In the genomic region with DNA sequence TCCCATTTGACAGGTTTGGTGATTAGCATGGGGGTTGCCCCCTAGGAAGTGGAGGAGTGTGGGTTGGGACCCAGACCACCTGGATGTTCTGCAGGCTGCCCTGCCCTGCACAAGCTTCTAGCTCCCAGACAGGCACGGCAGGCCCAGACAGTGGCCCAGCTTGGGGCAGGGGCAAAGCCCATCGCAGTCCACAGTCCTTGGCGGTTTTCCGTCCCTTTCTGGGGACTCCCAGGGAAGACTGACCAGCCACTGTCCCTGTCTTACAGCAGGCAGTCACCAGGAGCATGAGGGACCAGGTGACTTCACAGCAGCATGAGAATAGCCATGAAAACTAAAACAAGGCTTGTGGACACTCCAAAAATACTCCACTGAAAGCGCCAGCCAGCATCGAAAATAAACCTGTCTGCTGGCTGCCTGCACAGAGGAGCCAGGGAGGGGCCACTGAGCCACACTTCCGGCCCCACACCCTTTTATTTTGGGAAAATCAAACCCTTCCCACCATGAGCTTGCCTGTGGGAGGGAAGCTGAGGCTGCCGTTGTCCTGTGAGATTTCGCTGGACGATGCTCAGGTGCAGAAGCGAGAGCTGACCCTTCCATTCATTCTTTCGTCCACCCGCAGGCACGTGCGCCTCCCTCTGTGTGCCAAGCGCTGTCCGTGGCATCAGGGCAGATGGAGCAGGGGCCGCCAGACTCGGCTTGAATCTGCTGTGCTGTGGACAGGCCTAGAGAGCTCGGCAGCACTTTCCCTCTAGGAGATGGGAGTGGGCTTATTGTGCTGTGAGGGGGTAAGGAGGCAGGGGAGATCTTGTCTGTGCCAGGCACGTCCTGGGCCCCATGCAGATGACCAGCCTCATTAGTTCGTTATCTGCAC, we compare ENCODE assay signal across 14 cellular contexts.
"Had no signal": no experiment of that assay in that cellular context is flagged by ENCODE, and none has a peak within 500 bp of the region (broad histone marks: within the 10 kb centered on the region; RNA-seq: fewer than 3 reads in every experiment).

No MANE protein-coding gene starts in this region.

- H3K36me3 Mint-ChIP-seq: activated naive CD8-positive, alpha-beta T cell treated with anti-CD3 and anti-CD28 coated beads for 36 hours; mesothelial cell of epicardium had no signal

- H3K4me1 Mint-ChIP-seq: activated naive CD8-positive, alpha-beta T cell treated with anti-CD3 and anti-CD28 coated beads for 36 hours; mesothelial cell of epicardium; neural crest cell had no signal

- H3K4me1 ChIP-seq: breast epithelium had no signal

- H3K27me3 ChIP-seq: breast epithelium, colonic mucosa, ovary, tibial artery had no signal

- DNase-seq: activated effector memory CD4-positive, alpha-beta T cell treated with anti-CD3 and anti-CD28 coated beads, Interleukin-2, amount 50 U/mL, for 16 hours; activated naive CD8-positive, alpha-beta T cell treated with anti-CD3 and anti-CD28 coated beads for 36 hours; activated T-cell treated with anti-CD3 and anti-CD28 coated beads, Interleukin-2, amount 50 U/mL, for 24 hours; colonic mucosa; foreskin melanocyte; ovary; retina; tibial artery had no signal

- H3K36me3 ChIP-seq: breast epithelium, colonic mucosa, ovary, tibial artery had no signal

- H3K4me3 ChIP-seq: breast epithelium, colonic mucosa, ovary, tibial artery had no signal

- FAIRE-seq: endothelial cell of umbilical vein, small intestine had no signal

- H3K9me3 Mint-ChIP-seq: activated naive CD8-positive, alpha-beta T cell treated with anti-CD3 and anti-CD28 coated beads for 36 hours; activated T-cell treated with anti-CD3 and anti-CD28 coated beads, Interleukin-2, amount 50 U/mL, for 24 hours; mesothelial cell of epicardium; neural crest cell had no signal

- ATAC-seq: activated CD4-positive, CD25-positive, alpha-beta regulatory T cell treated with anti-CD3 and anti-CD28 coated beads, Interleukin-2, amount 50 U/mL, for 24 hours had no signal

- H3K27ac Mint-ChIP-seq: activated naive CD8-positive, alpha-beta T cell treated with anti-CD3 and anti-CD28 coated beads for 36 hours; activated T-cell treated with anti-CD3 and anti-CD28 coated beads, Interleukin-2, amount 50 U/mL, for 24 hours; mesothelial cell of epicardium had no signal

- H3K27me3 Mint-ChIP-seq: activated naive CD8-positive, alpha-beta T cell treated with anti-CD3 and anti-CD28 coated beads for 36 hours had no signal

- H3K27ac ChIP-seq: breast epithelium, colonic mucosa, ovary, tibial artery had no signal

- H3K4me3 Mint-ChIP-seq: activated naive CD8-positive, alpha-beta T cell treated with anti-CD3 and anti-CD28 coated beads for 36 hours; activated T-cell treated with anti-CD3 and anti-CD28 coated beads, Interleukin-2, amount 50 U/mL, for 24 hours; mesothelial cell of epicardium; neural crest cell had no signal

- H3K9me3 ChIP-seq: breast epithelium, colonic mucosa, ovary, tibial artery had no signal
